1 cellular context compared by ENCODE assay signal in the genomic region with DNA sequence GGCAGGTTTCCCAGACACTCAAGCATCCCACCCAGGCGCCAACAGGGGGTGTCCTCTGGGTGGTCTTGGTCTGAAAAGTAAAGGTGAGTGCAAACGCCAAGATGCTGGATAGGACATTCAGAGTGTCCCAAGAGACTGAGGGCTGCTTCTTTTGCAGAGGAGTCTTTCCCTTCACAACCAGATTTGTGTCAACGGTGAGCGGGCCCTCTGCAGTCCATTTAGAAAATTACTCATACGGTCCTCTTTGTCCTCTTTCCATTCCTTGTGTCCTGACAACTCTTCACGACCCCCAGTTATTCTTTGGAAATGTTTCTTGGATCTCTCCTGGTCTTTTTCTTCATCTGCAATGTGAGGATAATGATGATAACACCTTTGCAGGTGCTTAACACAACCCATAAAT.
TF ChIP-seq lines count a peak whose summit lies in the region.

No MANE protein-coding gene starts in this region.

TF ChIP-seq in IMR-90, 13 proteins besides CTCF, POLR2A, EP300 and RAD21:
- no peak for TF ChIP-seq MXI1 (IDR thresholded peaks at IDR 0.05; ENCODE audit: borderline replicate concordance, low read depth, low read length)
TF ChIP-seq in IMR-90: peak in this region for 0.
